In the genomic region with DNA sequence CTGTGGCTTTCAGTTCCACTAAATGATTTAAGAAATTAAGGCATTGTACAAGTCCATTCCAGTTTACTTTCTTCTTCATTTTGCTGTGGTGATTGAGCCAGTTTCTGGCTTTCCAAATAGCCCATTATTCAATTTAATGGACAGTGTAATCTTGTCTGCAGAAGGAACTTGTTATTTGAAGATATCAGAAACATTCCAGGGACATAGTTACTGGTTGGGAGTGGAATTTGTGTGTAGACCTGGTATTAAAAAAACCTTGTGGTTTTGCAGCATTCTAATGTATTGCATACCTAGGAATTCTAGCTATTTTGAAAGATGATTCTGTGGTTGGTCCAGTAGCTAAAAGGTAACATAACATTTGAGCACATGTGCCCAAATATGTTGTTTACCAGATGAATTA, we compare ENCODE assay signal across 12 cellular contexts.
DNase-seq lines count a peak whose midpoint lies in the region; ATAC-seq and TF ChIP-seq lines count a peak whose summit lies in the region.
"Had no signal": no experiment of that assay in that cellular context is flagged by ENCODE, and none has a peak within 500 bp of the region (broad histone marks: within the 10 kb centered on the region; RNA-seq: fewer than 3 reads in every experiment).

No MANE protein-coding gene starts in this region.

- H3K79me2 ChIP-seq in ACC112 (ENCODE audit: control insufficient read depth, insufficient read depth, low read length, unreplicated experiment), result peaks cover 4% of the 10 kb centered on the region
- peaks cover 13% of the 10 kb centered on the region; the same call in 1 of the 2 replicates for H3K79me2 ChIP-seq in HCT116 (ENCODE audit: insufficient read depth, low read length)

- H3K36me3 ChIP-seq in ACC112 (ENCODE audit: insufficient read depth, low read length) (peaks cover 16% of the 10 kb centered on the region), HCT116 (ENCODE audit: control insufficient read depth in 1 of 2, insufficient read depth in 2 of 2, low read length in 2 of 2) (no peaks in the 10 kb centered on the region)

- no TSS peak for BruUV-seq in HCT116 (replicated peaks; lab: Mats Ljungman, UMichigan)

- H3K9me3 Mint-ChIP-seq in activated naive CD4-positive, alpha-beta T cell treated with anti-CD3 and anti-CD28 coated beads for 36 hours, result peaks cover 9% of the 10 kb centered on the region

- H3K4me2 ChIP-seq in HCT116 (ENCODE audit: low read length), result peak overlapping the region; percentile 40
- H3K4me2 ChIP-seq: A549 had no signal

- no peaks in the 10 kb centered on the region; the same call in 1 of the 2 replicates for H4K20me1 ChIP-seq in HCT116 (ENCODE audit: insufficient read depth)

- no peaks in the 10 kb centered on the region for H3K4me1 Mint-ChIP-seq in activated naive CD4-positive, alpha-beta T cell treated with anti-CD3 and anti-CD28 coated beads for 36 hours (ENCODE audit: low read depth)

- H3K4me3 ChIP-seq in ACC112 (ENCODE audit: low read depth, low read length) (no peak overlapping the region), HCT116 (replicated peaks in 1 of 2; ENCODE audit: low read depth in 1 of 2, low read length in 2 of 2) (no peak overlapping the region)
- H3K4me3 ChIP-seq: A549, transverse colon had no signal

- RAD21 ChIA-PET in HCT116 (lab: Charles Lee; ENCODE audit: low non-redundant PET in 1 of 2, low total read pairs in 2 of 2, uncharacterized antibody in 2 of 2, unreplicated experiment in 2 of 2), result no interaction called here

- no peak overlapping the region for H2AFZ ChIP-seq in ACC112 (ENCODE audit: low read length, unreplicated experiment)
- no peak overlapping the region for H2AFZ ChIP-seq in HCT116 (ENCODE audit: low read depth, low read length, poor library complexity, severe bottlenecking)

- no peaks in the 10 kb centered on the region for H3K27me3 ChIP-seq in ACC112 (ENCODE audit: insufficient read depth, low read length)
- H3K27me3 ChIP-seq in HCT116 (ENCODE audit: insufficient read depth, low read length), result no peaks in the 10 kb centered on the region
- H3K27me3 ChIP-seq: transverse colon had no signal

- DNase-seq in HCT116 (ENCODE audit: low read depth, low spot score) (no peak), amniotic epithelial cell (ENCODE audit: low read depth) (peak; percentile 99), iris pigment epithelial cell (ENCODE audit: low read depth) (peak; percentile 92), left colon (no peak), NCI-H1092 (lab: John Stamatoyannopoulos, UW) (no peak)
- no peak for DNase-seq in activated naive CD4-positive, alpha-beta T cell treated with anti-CD3 and anti-CD28 coated beads for 36 hours
- DNase-seq: activated T-cell treated with anti-CD3 and anti-CD28 coated beads, Interleukin-2, amount 50 U/mL, for 4 hours; NCI-H1694; transverse colon had no signal

- ATAC-seq in HCT116 (peak; percentile 66), left colon (no peak), GM18519 (IDR thresholded peaks at IDR 0.05; ENCODE audit: low FRiP score, unreplicated experiment) (no peak)
- ATAC-seq: A549; activated T-cell treated with anti-CD3 and anti-CD28 coated beads, Interleukin-2, amount 50 U/mL, for 4 hours had no signal

- intact Hi-C loops in HCT116 (cut with micrococcal nuclease) (no loop called here), left colon (cut with DNase I, micrococcal nuclease) (no loop called here)
- intact Hi-C loops in activated naive CD4-positive, alpha-beta T cell treated with anti-CD3 and anti-CD28 coated beads for 36 hours (cut with micrococcal nuclease), result no loop called here

- no peak overlapping the region for H3K27ac Mint-ChIP-seq in activated naive CD4-positive, alpha-beta T cell treated with anti-CD3 and anti-CD28 coated beads for 36 hours

- CTCF ChIA-PET in HCT116 (lab: Charles Lee), result no interaction called here
- CTCF ChIA-PET in activated naive CD4-positive, alpha-beta T cell treated with anti-CD3 and anti-CD28 coated beads for 36 hours (lab: Charles Lee), result interaction anchor here (1.3 kb wide), 1 partner anchor 20 kb away, joined by 3 read pairs; no protein-coding TSS in a partner anchor

- no peak overlapping the region for H3K9ac ChIP-seq in HCT116 (ENCODE audit: low read length)

- POLR2A ChIA-PET in HCT116 (lab: Charles Lee), result interaction anchor here (1.6 kb wide), 1 partner anchor 15 kb away, joined by 3 read pairs; no protein-coding TSS in a partner anchor

- no peak for TF ChIP-seq POLR2A in HCT116 (IDR thresholded peaks at IDR 0.05; ENCODE audit: borderline replicate concordance, extremely low read depth, insufficient read depth, insufficient read length)

- no peak for TF ChIP-seq CTCF in HCT116 (IDR thresholded peaks at IDR 0.05 in 2 of 3, conservative IDR thresholded peaks at IDR 0.05 in 1 of 3; ENCODE audit: borderline replicate concordance in 1 of 3, insufficient read depth in 1 of 3, low read depth in 2 of 3, low read length in 2 of 3)

- no peak overlapping the region for H3K4me3 Mint-ChIP-seq in activated naive CD4-positive, alpha-beta T cell treated with anti-CD3 and anti-CD28 coated beads for 36 hours
- H3K4me3 Mint-ChIP-seq: activated T-cell treated with anti-CD3 and anti-CD28 coated beads, Interleukin-2, amount 50 U/mL, for 4 hours had no signal

- no peaks in the 10 kb centered on the region for H3K9me2 ChIP-seq in HCT116 (ENCODE audit: insufficient read depth)

- H3K27me3 Mint-ChIP-seq in activated naive CD4-positive, alpha-beta T cell treated with anti-CD3 and anti-CD28 coated beads for 36 hours (ENCODE audit: low read depth), result no peaks in the 10 kb centered on the region

- H3K9me3 ChIP-seq in HCT116 (ENCODE audit: control insufficient read depth in 1 of 2, insufficient read depth in 1 of 2, low read depth in 1 of 2, low read length in 2 of 2), result no peaks in the 10 kb centered on the region
- H3K9me3 ChIP-seq: transverse colon had no signal

- H3K27ac ChIP-seq in ACC112 (ENCODE audit: low read depth, low read length) (peak overlapping the region; percentile 32; the same call in 1 of the 2 replicates), HCT116 (ENCODE audit: low read depth, low read length) (no peak overlapping the region)
- H3K27ac ChIP-seq: A549, transverse colon had no signal

- H3K36me3 Mint-ChIP-seq in activated naive CD4-positive, alpha-beta T cell treated with anti-CD3 and anti-CD28 coated beads for 36 hours (ENCODE audit: low read depth), result peaks cover 16% of the 10 kb centered on the region

- H3K4me1 ChIP-seq in ACC112 (ENCODE audit: control insufficient read depth, insufficient read depth, low read length, unreplicated experiment) (peaks cover 13% of the 10 kb centered on the region), HCT116 (ENCODE audit: control insufficient read depth in 1 of 2, insufficient read depth in 2 of 2, low read length in 2 of 2) (peaks cover 9 to 13% of the 10 kb centered on the region in 2 experiments; a peak in 3 of 4 replicates)
- H3K4me1 ChIP-seq: A549, transverse colon had no signal

- TF ChIP-seq RAD21 in HCT116 (IDR thresholded peaks at IDR 0.05; ENCODE audit: low read depth), result no peak

TF ChIP-seq in HCT116, 20 proteins besides CTCF, POLR2A, EP300 and RAD21:
- TF ChIP-seq SP1 (IDR thresholded peaks at IDR 0.05; ENCODE audit: low read depth), result no peak
- TF ChIP-seq FOSL1 (IDR thresholded peaks at IDR 0.05; ENCODE audit: low read depth), result no peak
- no peak for TF ChIP-seq ZNF274 (IDR thresholded peaks at IDR 0.05; ENCODE audit: low read depth, low read length)
- TF ChIP-seq CEBPB (IDR thresholded peaks at IDR 0.05; ENCODE audit: low read depth), result no peak
- TF ChIP-seq EZH2 (IDR thresholded peaks at IDR 0.05), result no peak
- TF ChIP-seq SIN3A (IDR thresholded peaks at IDR 0.05; ENCODE audit: low read depth), result no peak
- TF ChIP-seq EGR1 (IDR thresholded peaks at IDR 0.05; ENCODE audit: low read depth), result no peak
- TF ChIP-seq ZFX (IDR thresholded peaks at IDR 0.05), result no peak
- TF ChIP-seq, protein P1, sequence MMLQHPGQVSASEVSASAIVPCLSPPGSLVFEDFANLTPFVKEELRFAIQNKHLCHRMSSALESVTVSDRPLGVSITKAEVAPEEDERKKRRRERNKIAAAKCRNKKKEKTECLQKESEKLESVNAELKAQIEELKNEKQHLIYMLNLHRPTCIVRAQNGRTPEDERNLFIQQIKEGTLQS (IDR thresholded peaks at IDR 0.05), result no peak
- no peak for TF ChIP-seq JUND (IDR thresholded peaks at IDR 0.05)
- TF ChIP-seq SRF (IDR thresholded peaks at IDR 0.05; ENCODE audit: low read depth), result no peak
- TF ChIP-seq EZH2phosphoT487 (IDR thresholded peaks at IDR 0.05; ENCODE audit: borderline replicate concordance), result no peak
- TF ChIP-seq TCF7L2 (IDR thresholded peaks at IDR 0.05; ENCODE audit: borderline replicate concordance, extremely low read depth, insufficient read depth, insufficient read length), result no peak

Comparison
In these comparisons a context has a peak if more than half of its experiments do, and no peak if none do; other contexts are left out.
1. DNase-seq: peak in amniotic epithelial cell (single experiment) and iris pigment epithelial cell (single experiment); none in HCT116 (single experiment), activated naive CD4-positive, alpha-beta T cell treated with anti-CD3 and anti-CD28 coated beads for 36 hours (single experiment), left colon (0 of 2) and NCI-H1092 (single experiment).